22 cellular contexts compared by ENCODE assay signal in genomic region chr2:221107424-221107823, GRCh38.
"Had no signal": no experiment of that assay in that cellular context is flagged by ENCODE, and none has a peak within 500 bp of the region (broad histone marks: within the 10 kb centered on the region; RNA-seq: fewer than 3 reads in every experiment).

No MANE protein-coding gene starts in this region.

- DNase-seq: colonic mucosa; cortex of kidney; dermis blood vessel endothelial cell; dorsolateral prefrontal cortex; effector CD4-positive, alpha-beta T cell; effector CD8-positive, alpha-beta T cell; effector memory CD4-positive, alpha-beta T cell; effector memory CD8-positive, alpha-beta T cell; endodermal cell; erythroblast; esophagus squamous epithelium; foreskin fibroblast; foreskin keratinocyte; gastrocnemius medialis; glutamatergic neuron; head of caudate nucleus; heart right ventricle had no signal

- H3K36me3 ChIP-seq: colonic mucosa, esophagus muscularis mucosa, esophagus squamous epithelium, gastrocnemius medialis, gastroesophageal sphincter, heart left ventricle, heart right ventricle had no signal

- H3K4me1 ChIP-seq: colonic mucosa had no signal

- ATAC-seq: effector memory CD8-positive, alpha-beta T cell; esophagus mucosa; foreskin keratinocyte; gastrocnemius medialis; gastroesophageal sphincter; heart left ventricle had no signal

- H3K4me3 ChIP-seq: colonic mucosa, coronary artery, dorsolateral prefrontal cortex, esophagus muscularis mucosa, esophagus squamous epithelium, gastrocnemius medialis, gastroesophageal sphincter, heart left ventricle, heart right ventricle had no signal

- H3K9me3 ChIP-seq: colonic mucosa, esophagus muscularis mucosa, esophagus squamous epithelium, gastrocnemius medialis, gastroesophageal sphincter, heart left ventricle, heart right ventricle had no signal
